Comparison of ENCODE assay signal across 27 cellular contexts in genomic region chr12:6303046-6303445, GRCh38. TPM values are rescaled to one million over a fixed set of nuclear protein-coding genes. Genes with fewer than 3 reads are reported as not detected.
"Had no signal": no experiment of that assay in that cellular context is flagged by ENCODE, and none has a peak within 500 bp of the region (broad histone marks: within the 10 kb centered on the region; RNA-seq: fewer than 3 reads in every experiment).

No MANE protein-coding gene starts in this region.

- H3K36me3 ChIP-seq: brain microvascular endothelial cell, MG63, SJCRH30, WERI-Rb-1 had no signal

- H3K9me3 ChIP-seq: MG63, SJCRH30, SK-N-SH had no signal

- H3K4me3 ChIP-seq: MG63, SJCRH30 had no signal

- H3K27me3 Mint-ChIP-seq: activated naive CD8-positive, alpha-beta T cell treated with anti-CD3 and anti-CD28 coated beads for 36 hours had no signal

- ATAC-seq: activated CD4-positive, CD25-positive, alpha-beta regulatory T cell treated with anti-CD3 and anti-CD28 coated beads, Interleukin-2, amount 50 U/mL, for 24 hours; activated T-cell treated with anti-CD3 and anti-CD28 coated beads, Interleukin-2, amount 50 U/mL, for 4 hours; Panc1; Right ventricle myocardium inferior had no signal

- H3K9ac ChIP-seq: KMS-11, SK-N-SH had no signal

- H3K4me3 Mint-ChIP-seq: activated naive CD4-positive, alpha-beta T cell treated with anti-CD3 and anti-CD28 coated beads for 36 hours; activated naive CD8-positive, alpha-beta T cell treated with anti-CD3 and anti-CD28 coated beads for 36 hours; activated T-cell treated with anti-CD3 and anti-CD28 coated beads, Interleukin-2, amount 50 U/mL, for 4 hours had no signal

- H3K27ac Mint-ChIP-seq: activated naive CD4-positive, alpha-beta T cell treated with anti-CD3 and anti-CD28 coated beads for 36 hours; activated naive CD8-positive, alpha-beta T cell treated with anti-CD3 and anti-CD28 coated beads for 36 hours had no signal

- H3K36me3 Mint-ChIP-seq: activated naive CD8-positive, alpha-beta T cell treated with anti-CD3 and anti-CD28 coated beads for 36 hours had no signal

- DNase-seq: activated CD4-positive, alpha-beta T cell treated with anti-CD3 and anti-CD28 coated beads for 4 hours; activated CD8-positive, alpha-beta memory T cell treated with anti-CD3 and anti-CD28 coated beads for 24 hours; activated gamma-delta T cell; activated naive CD4-positive, alpha-beta T cell treated with anti-CD3 and anti-CD28 coated beads for 36 hours; activated naive CD8-positive, alpha-beta T cell treated with anti-CD3 and anti-CD28 coated beads for 36 hours; activated T-cell treated with anti-CD3 and anti-CD28 coated beads, Interleukin-2, amount 50 U/mL, for 4 hours; brain microvascular endothelial cell; MG63; MV-4-11; NCI-H1092 treated with DMSO at 0.1 percent for 48 hours; NCI-H1417 treated with DMSO at 0.1 percent for 48 hours; NCI-H1694; NCI-H2081; NCI-H510A treated with DMSO at 0.1 percent for 48 hours; NCI-H69; NK-92 treated with Interleukin-12 subunit alpha and Interleukin-12 subunit beta, amount 100 ng/mL, for 24 hours; OCI-M1; RPMI8226; SJCRH30; SK-N-SH; T-helper 1 cell; WERI-Rb-1 had no signal

- H3K27ac ChIP-seq: brain microvascular endothelial cell, KMS-11, SJCRH30, WERI-Rb-1 had no signal

- H3K9me3 Mint-ChIP-seq: activated naive CD4-positive, alpha-beta T cell treated with anti-CD3 and anti-CD28 coated beads for 36 hours; activated naive CD8-positive, alpha-beta T cell treated with anti-CD3 and anti-CD28 coated beads for 36 hours; activated T-cell treated with anti-CD3 and anti-CD28 coated beads, Interleukin-2, amount 50 U/mL, for 4 hours had no signal

- H3K4me1 Mint-ChIP-seq: activated naive CD8-positive, alpha-beta T cell treated with anti-CD3 and anti-CD28 coated beads for 36 hours had no signal

- H3K27me3 ChIP-seq: brain microvascular endothelial cell, MG63, SJCRH30 had no signal

RNA-seq across cellular contexts. Expression of gene PLEKHG6, which starts 7.4 kb away (rescaled TPM):
- total RNA-seq: activated naive CD4-positive, alpha-beta T cell treated with anti-CD3 and anti-CD28 coated beads for 36 hours; activated T-cell treated with anti-CD3 and anti-CD28 coated beads, Interleukin-2, amount 50 U/mL, for 4 hours; T-helper 2 cell treated with Interferon-gamma antibody and Interleukin-4, amounts not matched to agents 100 ng/mL and 5 ng/mL, for 36 hours had no signal
